In genomic region chr6:116392158-116393032, GRCh38 we compare ENCODE assay signal across 9 cellular contexts. TPM values are rescaled to one million over a fixed set of nuclear protein-coding genes. Genes with fewer than 3 reads are reported as not detected.
DNase-seq lines count a peak whose midpoint lies in the region; ATAC-seq and TF ChIP-seq lines count a peak whose summit lies in the region.
"Had no signal": no experiment of that assay in that cellular context is flagged by ENCODE, and none has a peak within 500 bp of the region (broad histone marks: within the 10 kb centered on the region; RNA-seq: fewer than 3 reads in every experiment).

No MANE protein-coding gene starts in this region.

- no peak overlapping the region for H3K4me3 Mint-ChIP-seq in activated CD8-positive, alpha-beta T cell treated with anti-CD3 and anti-CD28 coated beads, Interleukin-2, amount 10 ng/mL, durations not matched to agents 7 days and 5 days
- H3K4me3 Mint-ChIP-seq in memory B cell: peak overlapping the region; percentile 65

- peak overlapping the region; percentile 6 for H3K27ac Mint-ChIP-seq in activated CD8-positive, alpha-beta T cell treated with anti-CD3 and anti-CD28 coated beads, Interleukin-2, amount 10 ng/mL, durations not matched to agents 7 days and 5 days
- peak overlapping the region; percentile 94 for H3K27ac Mint-ChIP-seq in memory B cell

- H3K4me1 Mint-ChIP-seq in activated CD8-positive, alpha-beta T cell treated with anti-CD3 and anti-CD28 coated beads, Interleukin-2, amount 10 ng/mL, durations not matched to agents 7 days and 5 days (ENCODE audit: low read depth): peaks cover 22% of the 10 kb centered on the region
- peaks cover 51% of the 10 kb centered on the region for H3K4me1 Mint-ChIP-seq in memory B cell

- POLR2A ChIA-PET in activated CD8-positive, alpha-beta T cell treated with anti-CD3 and anti-CD28 coated beads, Interleukin-2, amount 10 ng/mL, durations not matched to agents 7 days and 5 days (lab: Charles Lee): interaction anchor here (0.7 kb wide), 1 partner anchor 139 kb away, joined by 3 read pairs; the partner anchor contains the start of gene TSPYL4

- H2AFZ ChIP-seq in DND-41 (ENCODE audit: low read depth, low read length): no peak overlapping the region

- DNase-seq in DND-41 (no peak), memory B cell (ENCODE audit: low spot score in 2 of 2) (peak; percentile 21 to 34), D341Med (ENCODE audit: low spot score) (no peak), HuH-7 (ENCODE audit: low spot score) (no peak), RKO (ENCODE audit: low spot score) (no peak)
- DNase-seq in activated CD8-positive, alpha-beta T cell treated with anti-CD3 and anti-CD28 coated beads, Interleukin-2, amount 10 ng/mL, durations not matched to agents 7 days and 5 days: no peak
- DNase-seq: NCI-H1105 had no signal

- H3K27me3 Mint-ChIP-seq in activated CD8-positive, alpha-beta T cell treated with anti-CD3 and anti-CD28 coated beads, Interleukin-2, amount 10 ng/mL, durations not matched to agents 7 days and 5 days (ENCODE audit: low read depth): no peaks in the 10 kb centered on the region
- no peaks in the 10 kb centered on the region for H3K27me3 Mint-ChIP-seq in memory B cell

- H4K20me1 ChIP-seq in DND-41 (ENCODE audit: insufficient read depth, low read length): no peaks in the 10 kb centered on the region

- CTCF ChIA-PET in activated CD8-positive, alpha-beta T cell treated with anti-CD3 and anti-CD28 coated beads, Interleukin-2, amount 10 ng/mL, durations not matched to agents 7 days and 5 days (lab: Charles Lee): interaction anchor here (0.9 to 3.7 kb wide), 8 partner anchors 10 to 170 kb away, joined by 3 to 9 read pairs (median 4); no protein-coding TSS in a partner anchor

- no peak overlapping the region for H3K4me3 ChIP-seq in DND-41 (ENCODE audit: low read depth in 1 of 2, low read length in 2 of 2)

- peaks cover 9% of the 10 kb centered on the region for H3K4me1 ChIP-seq in DND-41 (ENCODE audit: insufficient read depth, low read length)

- H3K9ac ChIP-seq in DND-41 (ENCODE audit: low read depth, low read length): no peak overlapping the region

- ATAC-seq in DND-41 (ENCODE audit: insufficient read depth, low read depth) (peak; percentile 31; the same call in 1 of the 3 replicates), HG03460 (IDR thresholded peaks at IDR 0.05; ENCODE audit: unreplicated experiment) (peak; percentile 35), memory B cell (ENCODE audit: low read depth) (peak; percentile 70), HG03571 (IDR thresholded peaks at IDR 0.05; ENCODE audit: unreplicated experiment) (no peak)
- ATAC-seq in activated CD8-positive, alpha-beta T cell treated with anti-CD3 and anti-CD28 coated beads, Interleukin-2, amount 10 ng/mL, durations not matched to agents 7 days and 5 days: peak; percentile 51

- H3K79me2 ChIP-seq in DND-41 (ENCODE audit: insufficient read depth, low read length): no peaks in the 10 kb centered on the region

- no peak for TF ChIP-seq CTCF in DND-41 (IDR thresholded peaks at IDR 0.05; ENCODE audit: borderline replicate concordance, extremely low read depth, low read length, poor library complexity, severe bottlenecking)

- no peaks in the 10 kb centered on the region for H3K9me3 Mint-ChIP-seq in activated CD8-positive, alpha-beta T cell treated with anti-CD3 and anti-CD28 coated beads, Interleukin-2, amount 10 ng/mL, durations not matched to agents 7 days and 5 days (ENCODE audit: insufficient read depth)
- no peaks in the 10 kb centered on the region for H3K9me3 Mint-ChIP-seq in memory B cell

- no peaks in the 10 kb centered on the region for H3K9me3 ChIP-seq in DND-41 (ENCODE audit: insufficient read depth, low read length, severe bottlenecking)

- no peaks in the 10 kb centered on the region for H3K36me3 ChIP-seq in DND-41 (ENCODE audit: insufficient read depth, low read length)

- no peak overlapping the region for H3K27ac ChIP-seq in DND-41 (ENCODE audit: low read length)

- H3K27me3 ChIP-seq in DND-41 (ENCODE audit: insufficient read depth, low read length, poor library complexity): no peaks in the 10 kb centered on the region

- no peak overlapping the region for H3K4me2 ChIP-seq in DND-41 (ENCODE audit: insufficient read depth, low read length)

- H3K36me3 Mint-ChIP-seq in activated CD8-positive, alpha-beta T cell treated with anti-CD3 and anti-CD28 coated beads, Interleukin-2, amount 10 ng/mL, durations not matched to agents 7 days and 5 days (ENCODE audit: low read depth): no peaks in the 10 kb centered on the region
- peaks cover 5% of the 10 kb centered on the region for H3K36me3 Mint-ChIP-seq in memory B cell

RNA-seq across cellular contexts. Expression of gene DSE, which starts 21.6 kb away (rescaled TPM):
- total RNA-seq in activated CD8-positive, alpha-beta T cell treated with anti-CD3 and anti-CD28 coated beads, Interleukin-2, amount 10 ng/mL, durations not matched to agents 7 days and 5 days: 1 to 10 TPM; 3.7 to 3.8 TPM

Comparison
In these comparisons a context has a peak if more than half of its experiments do, and no peak if none do; other contexts are left out.
1. DNase-seq: peak in memory B cell (2 of 2); none in DND-41 (single experiment), activated CD8-positive, alpha-beta T cell treated with anti-CD3 and anti-CD28 coated beads, Interleukin-2, amount 10 ng/mL, durations not matched to agents 7 days and 5 days (single experiment), D341Med (single experiment), HuH-7 (single experiment) and RKO (single experiment).